Comparison of ENCODE assay signal across 16 cellular contexts in genomic region chr10:72418679-72419078, GRCh38.
"Had no signal": no experiment of that assay in that cellular context is flagged by ENCODE, and none has a peak within 500 bp of the region (broad histone marks: within the 10 kb centered on the region; RNA-seq: fewer than 3 reads in every experiment).

No MANE protein-coding gene starts in this region.

- H3K4me3 Mint-ChIP-seq: endodermal cell; naive thymus-derived CD8-positive, alpha-beta T cell had no signal

- H3K9me3 ChIP-seq: ovary, upper lobe of left lung had no signal

- H3K27ac Mint-ChIP-seq: endodermal cell; naive thymus-derived CD8-positive, alpha-beta T cell had no signal

- H3K36me3 ChIP-seq: ovary, uterus had no signal

- DNase-seq: effector CD4-positive, alpha-beta T cell; endodermal cell; foreskin melanocyte; heart left ventricle; hippocampal formation; naive thymus-derived CD8-positive, alpha-beta T cell; ovary; sigmoid colon; stimulated activated CD4-positive, alpha-beta T cell treated with anti-CD3 and anti-CD28 coated beads, Interleukin-12 subunit alpha, Interleukin-12 subunit beta, amount 100 ng/mL, for 4 hours; stimulated activated naive CD4-positive, alpha-beta T cell treated with Interleukin-2 at 50 U/mL for 16 hours; tibial artery; upper lobe of left lung; uterus had no signal

- H3K27me3 Mint-ChIP-seq: naive thymus-derived CD8-positive, alpha-beta T cell had no signal

- H3K27me3 ChIP-seq: heart left ventricle, ovary, right atrium auricular region, sigmoid colon, tibial artery, upper lobe of left lung, uterus had no signal

- H3K4me3 ChIP-seq: coronary artery, heart left ventricle, ovary, right atrium auricular region, sigmoid colon, skin epidermis, tibial artery, upper lobe of left lung, uterus had no signal

- H3K27ac ChIP-seq: coronary artery, heart left ventricle, ovary, right atrium auricular region, sigmoid colon, skin epidermis, tibial artery, upper lobe of left lung, uterus had no signal

- H3K4me1 ChIP-seq: heart left ventricle, right atrium auricular region, sigmoid colon, tibial artery, upper lobe of left lung, uterus had no signal

- ATAC-seq: heart left ventricle; naive thymus-derived CD8-positive, alpha-beta T cell had no signal

- H3K4me1 Mint-ChIP-seq: naive thymus-derived CD8-positive, alpha-beta T cell had no signal
